ENCODE assay signal across 1 cellular context in the genomic region with DNA sequence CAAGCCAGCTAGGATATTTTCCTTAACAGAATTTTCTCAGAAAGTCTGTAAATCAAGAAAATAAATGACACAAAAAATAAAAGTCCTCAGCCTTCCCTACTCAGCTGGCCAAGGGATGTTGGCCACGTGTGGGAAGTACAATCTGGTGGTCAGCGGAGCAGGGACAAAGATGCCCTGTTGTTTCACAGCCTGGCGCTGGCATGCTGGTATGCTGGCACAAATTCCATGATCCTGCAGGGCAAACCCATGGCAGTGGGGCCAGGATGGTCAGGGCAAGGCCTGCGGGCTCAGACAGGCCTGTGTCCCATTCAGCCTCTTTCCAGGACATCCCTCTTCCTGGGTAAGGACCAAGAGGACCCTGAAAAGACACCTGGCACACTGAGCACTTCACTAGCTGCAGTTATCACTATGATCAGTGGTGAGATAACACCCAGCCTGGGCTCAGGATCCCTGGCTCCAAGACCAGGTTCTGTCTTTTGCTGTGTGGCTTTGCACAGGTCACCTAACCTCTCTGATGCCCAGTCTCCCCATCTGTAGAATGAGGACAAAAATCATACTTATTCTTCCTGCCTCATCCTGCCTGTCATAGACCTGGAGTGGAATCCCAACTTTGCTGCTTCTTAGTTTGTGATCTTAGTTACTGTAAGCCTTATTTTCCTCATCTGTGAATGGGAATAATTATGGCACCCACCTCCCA.
TF ChIP-seq lines count a peak whose summit lies in the region.

No MANE protein-coding gene starts in this region.

TF ChIP-seq in A549, 52 proteins besides CTCF, POLR2A, EP300 and RAD21 (continued from another document):
- TF ChIP-seq, protein P1, sequence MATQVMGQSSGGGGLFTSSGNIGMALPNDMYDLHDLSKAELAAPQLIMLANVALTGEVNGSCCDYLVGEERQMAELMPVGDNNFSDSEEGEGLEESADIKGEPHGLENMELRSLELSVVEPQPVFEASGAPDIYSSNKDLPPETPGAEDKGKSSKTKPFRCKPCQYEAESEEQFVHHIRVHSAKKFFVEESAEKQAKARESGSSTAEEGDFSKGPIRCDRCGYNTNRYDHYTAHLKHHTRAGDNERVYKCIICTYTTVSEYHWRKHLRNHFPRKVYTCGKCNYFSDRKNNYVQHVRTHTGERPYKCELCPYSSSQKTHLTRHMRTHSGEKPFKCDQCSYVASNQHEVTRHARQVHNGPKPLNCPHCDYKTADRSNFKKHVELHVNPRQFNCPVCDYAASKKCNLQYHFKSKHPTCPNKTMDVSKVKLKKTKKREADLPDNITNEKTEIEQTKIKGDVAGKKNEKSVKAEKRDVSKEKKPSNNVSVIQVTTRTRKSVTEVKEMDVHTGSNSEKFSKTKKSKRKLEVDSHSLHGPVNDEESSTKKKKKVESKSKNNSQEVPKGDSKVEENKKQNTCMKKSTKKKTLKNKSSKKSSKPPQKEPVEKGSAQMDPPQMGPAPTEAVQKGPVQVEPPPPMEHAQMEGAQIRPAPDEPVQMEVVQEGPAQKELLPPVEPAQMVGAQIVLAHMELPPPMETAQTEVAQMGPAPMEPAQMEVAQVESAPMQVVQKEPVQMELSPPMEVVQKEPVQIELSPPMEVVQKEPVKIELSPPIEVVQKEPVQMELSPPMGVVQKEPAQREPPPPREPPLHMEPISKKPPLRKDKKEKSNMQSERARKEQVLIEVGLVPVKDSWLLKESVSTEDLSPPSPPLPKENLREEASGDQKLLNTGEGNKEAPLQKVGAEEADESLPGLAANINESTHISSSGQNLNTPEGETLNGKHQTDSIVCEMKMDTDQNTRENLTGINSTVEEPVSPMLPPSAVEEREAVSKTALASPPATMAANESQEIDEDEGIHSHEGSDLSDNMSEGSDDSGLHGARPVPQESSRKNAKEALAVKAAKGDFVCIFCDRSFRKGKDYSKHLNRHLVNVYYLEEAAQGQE (IDR thresholded peaks at IDR 0.05): no peak
- TF ChIP-seq, protein P2, sequence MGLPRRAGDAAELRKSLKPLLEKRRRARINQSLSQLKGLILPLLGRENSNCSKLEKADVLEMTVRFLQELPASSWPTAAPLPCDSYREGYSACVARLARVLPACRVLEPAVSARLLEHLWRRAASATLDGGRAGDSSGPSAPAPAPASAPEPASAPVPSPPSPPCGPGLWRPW (IDR thresholded peaks at IDR 0.05): no peak
- no peak for TF ChIP-seq JUNB (IDR thresholded peaks at IDR 0.05)
- TF ChIP-seq KDM1A (IDR thresholded peaks at IDR 0.05; ENCODE audit: low read depth): no peak
- TF ChIP-seq ZSCAN20 (CRISPR knock-in tag; IDR thresholded peaks at IDR 0.05): no peak
- no peak for TF ChIP-seq MAFK (IDR thresholded peaks at IDR 0.05; ENCODE audit: partially characterized antibody)
